Comparison of ENCODE assay signal across 1 cellular context in the genomic region with DNA sequence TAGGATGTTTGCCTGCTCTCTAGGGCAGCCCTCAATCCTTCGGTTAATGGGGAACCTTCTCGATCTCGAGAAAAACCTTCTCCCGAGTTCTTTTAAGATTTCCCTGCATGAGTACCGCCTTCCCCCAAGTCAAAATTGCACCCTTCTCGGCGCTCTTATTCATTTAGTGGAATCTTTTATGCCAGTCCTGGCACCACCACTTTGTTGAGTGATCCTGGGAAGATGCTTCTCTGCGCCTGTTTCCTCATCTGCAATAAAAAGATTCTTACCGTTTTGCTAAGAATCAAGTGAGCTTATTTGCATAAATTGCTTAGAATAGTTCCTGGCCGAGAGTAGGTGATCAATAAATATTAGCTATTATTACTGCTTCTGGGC.
TF ChIP-seq lines count a peak whose summit lies in the region.

No MANE protein-coding gene starts in this region.

TF ChIP-seq in IMR-90, 13 proteins besides CTCF, POLR2A, EP300 and RAD21 (continued from another document):
- TF ChIP-seq, protein P1, sequence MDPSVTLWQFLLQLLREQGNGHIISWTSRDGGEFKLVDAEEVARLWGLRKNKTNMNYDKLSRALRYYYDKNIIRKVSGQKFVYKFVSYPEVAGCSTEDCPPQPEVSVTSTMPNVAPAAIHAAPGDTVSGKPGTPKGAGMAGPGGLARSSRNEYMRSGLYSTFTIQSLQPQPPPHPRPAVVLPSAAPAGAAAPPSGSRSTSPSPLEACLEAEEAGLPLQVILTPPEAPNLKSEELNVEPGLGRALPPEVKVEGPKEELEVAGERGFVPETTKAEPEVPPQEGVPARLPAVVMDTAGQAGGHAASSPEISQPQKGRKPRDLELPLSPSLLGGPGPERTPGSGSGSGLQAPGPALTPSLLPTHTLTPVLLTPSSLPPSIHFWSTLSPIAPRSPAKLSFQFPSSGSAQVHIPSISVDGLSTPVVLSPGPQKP (IDR thresholded peaks at IDR 0.05; ENCODE audit: borderline replicate concordance, low read depth, low read length): no peak
- TF ChIP-seq MAZ (IDR thresholded peaks at IDR 0.05; ENCODE audit: borderline replicate concordance, low read depth, low read length): no peak
- TF ChIP-seq MAFK (IDR thresholded peaks at IDR 0.05; ENCODE audit: low read depth, low read length): no peak
- no peak for TF ChIP-seq CEBPB (IDR thresholded peaks at IDR 0.05; ENCODE audit: low read depth, low read length)
- TF ChIP-seq BHLHE40 (IDR thresholded peaks at IDR 0.05; ENCODE audit: low read depth, low read length): no peak
